ENCODE assay signal across 32 cellular contexts in the genomic region with DNA sequence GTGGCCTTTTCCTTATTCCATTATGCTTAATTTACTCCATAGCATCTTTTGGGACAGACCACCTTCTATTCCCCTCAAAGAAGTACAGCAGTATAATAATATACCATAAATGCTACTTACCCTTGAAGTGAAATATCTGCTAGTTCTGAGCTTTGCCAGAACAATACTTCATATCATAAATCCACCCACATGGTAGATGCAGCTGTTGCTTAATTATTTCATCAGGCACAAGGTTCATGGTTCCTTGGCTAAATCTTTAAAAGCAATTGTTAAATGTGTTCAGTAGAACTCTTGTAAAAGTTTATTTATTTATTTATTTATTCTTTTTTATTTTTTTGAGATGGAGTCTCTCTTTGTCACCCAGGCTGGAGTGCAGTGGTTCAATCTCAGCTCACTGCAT.
"Had no signal": no experiment of that assay in that cellular context is flagged by ENCODE, and none has a peak within 500 bp of the region (broad histone marks: within the 10 kb centered on the region; RNA-seq: fewer than 3 reads in every experiment).

No MANE protein-coding gene starts in this region.

- H3K4me3 Mint-ChIP-seq: activated CD4-positive, alpha-beta memory T cell treated with anti-CD3 and anti-CD28 coated beads, Interleukin-2, amount 10 ng/mL, durations not matched to agents 7 days and 5 days; activated CD4-positive, alpha-beta T cell treated with anti-CD3 and anti-CD28 coated beads for 36 hours; activated CD4-positive, alpha-beta T cell treated with anti-CD3 and anti-CD28 coated beads, Interleukin-2, amount 10 ng/mL, durations not matched to agents 7 days and 5 days; activated naive CD4-positive, alpha-beta T cell treated with anti-CD3 and anti-CD28 coated beads, Interleukin-2, amount 10 ng/mL, durations not matched to agents 7 days and 5 days; activated naive CD8-positive, alpha-beta T cell treated with anti-CD3 and anti-CD28 coated beads, Interleukin-2, amount 10 ng/mL, durations not matched to agents 7 days and 5 days; activated T-cell treated with anti-CD3 and anti-CD28 coated beads, Interleukin-2, amount 50 U/mL, for 24 hours; activated T-cell treated with anti-CD3 and anti-CD28 coated beads, Interleukin-2, amount 50 U/mL, for 72 hours; central memory CD8-positive, alpha-beta T cell; effector memory CD8-positive, alpha-beta T cell; T-helper 17 cell; T-helper 2 cell treated with Interferon-gamma antibody and Interleukin-4, amounts not matched to agents 5 μg/mL and 100 μg/mL, for 36 hours had no signal

- DNase-seq: activated CD4-positive, alpha-beta memory T cell treated with anti-CD3 and anti-CD28 coated beads, Interleukin-2, amount 10 ng/mL, durations not matched to agents 7 days and 5 days; activated CD4-positive, alpha-beta T cell treated with anti-CD3 and anti-CD28 coated beads for 36 hours; activated CD4-positive, alpha-beta T cell treated with anti-CD3 and anti-CD28 coated beads, Interleukin-2, amount 10 ng/mL, durations not matched to agents 7 days and 5 days; activated CD4-positive, alpha-beta T cell treated with anti-CD3 and anti-CD28 coated beads, Interleukin-2, amount 50 U/mL, for 4 hours; activated CD4-positive, CD25-positive, alpha-beta regulatory T cell; activated CD4-positive, CD25-positive, alpha-beta regulatory T cell treated with anti-CD3 and anti-CD28 coated beads, Interleukin-2, amount 50 U/mL, for 72 hours; activated CD8-positive, alpha-beta memory T cell treated with anti-CD3 and anti-CD28 coated beads, Interleukin-2, amount 50 U/mL, for 48 hours; activated gamma-delta T cell; activated naive CD4-positive, alpha-beta T cell; activated naive CD4-positive, alpha-beta T cell treated with anti-CD3 and anti-CD28 coated beads, Interleukin-2, amount 10 ng/mL, durations not matched to agents 7 days and 5 days; activated naive CD8-positive, alpha-beta T cell treated with anti-CD3 and anti-CD28 coated beads, Interleukin-2, amount 10 ng/mL, durations not matched to agents 7 days and 5 days; activated T-cell treated with anti-CD3 and anti-CD28 coated beads for 4 hours; activated T-cell treated with anti-CD3 and anti-CD28 coated beads, Interleukin-2, amount 50 U/mL, for 24 hours; activated T-cell treated with anti-CD3 and anti-CD28 coated beads, Interleukin-2, amount 50 U/mL, for 72 hours; amniotic stem cell; anterior cingulate cortex; brain microvascular endothelial cell; dermis blood vessel endothelial cell; effector CD4-positive, alpha-beta T cell; effector memory CD8-positive, alpha-beta T cell; erythroblast; esophagus squamous epithelium; foreskin melanocyte; heart right ventricle; T-helper 1 cell; T-helper 17 cell; T1000 had no signal

- H3K4me3 ChIP-seq: coronary artery, esophagus squamous epithelium, gastroesophageal sphincter, heart right ventricle had no signal

- H3K27me3 Mint-ChIP-seq: activated CD4-positive, alpha-beta memory T cell treated with anti-CD3 and anti-CD28 coated beads, Interleukin-2, amount 10 ng/mL, durations not matched to agents 7 days and 5 days; activated CD4-positive, alpha-beta T cell treated with anti-CD3 and anti-CD28 coated beads for 36 hours; activated CD4-positive, alpha-beta T cell treated with anti-CD3 and anti-CD28 coated beads, Interleukin-2, amount 10 ng/mL, durations not matched to agents 7 days and 5 days; activated naive CD4-positive, alpha-beta T cell treated with anti-CD3 and anti-CD28 coated beads, Interleukin-2, amount 10 ng/mL, durations not matched to agents 7 days and 5 days; central memory CD8-positive, alpha-beta T cell had no signal

- H3K27ac Mint-ChIP-seq: activated CD4-positive, alpha-beta memory T cell treated with anti-CD3 and anti-CD28 coated beads, Interleukin-2, amount 10 ng/mL, durations not matched to agents 7 days and 5 days; activated CD4-positive, alpha-beta T cell treated with anti-CD3 and anti-CD28 coated beads for 36 hours; activated CD4-positive, alpha-beta T cell treated with anti-CD3 and anti-CD28 coated beads, Interleukin-2, amount 10 ng/mL, durations not matched to agents 7 days and 5 days; activated naive CD4-positive, alpha-beta T cell treated with anti-CD3 and anti-CD28 coated beads, Interleukin-2, amount 10 ng/mL, durations not matched to agents 7 days and 5 days; activated naive CD4-positive, alpha-beta T cell treated with anti-CD3 and anti-CD28 coated beads, Interleukin-2, amount 50 U/mL, for 72 hours; activated naive CD8-positive, alpha-beta T cell treated with anti-CD3 and anti-CD28 coated beads, Interleukin-2, amount 10 ng/mL, durations not matched to agents 7 days and 5 days; activated T-cell treated with anti-CD3 and anti-CD28 coated beads, Interleukin-2, amount 50 U/mL, for 24 hours; activated T-cell treated with anti-CD3 and anti-CD28 coated beads, Interleukin-2, amount 50 U/mL, for 72 hours; effector memory CD8-positive, alpha-beta T cell; T-helper 17 cell; T-helper 2 cell treated with Interferon-gamma antibody and Interleukin-4, amounts not matched to agents 5 μg/mL and 100 μg/mL, for 36 hours had no signal

- H3K9me3 Mint-ChIP-seq: activated CD4-positive, alpha-beta memory T cell treated with anti-CD3 and anti-CD28 coated beads, Interleukin-2, amount 10 ng/mL, durations not matched to agents 7 days and 5 days; activated CD4-positive, alpha-beta T cell treated with anti-CD3 and anti-CD28 coated beads, Interleukin-2, amount 10 ng/mL, durations not matched to agents 7 days and 5 days; activated naive CD4-positive, alpha-beta T cell treated with anti-CD3 and anti-CD28 coated beads, Interleukin-2, amount 10 ng/mL, durations not matched to agents 7 days and 5 days; activated naive CD4-positive, alpha-beta T cell treated with anti-CD3 and anti-CD28 coated beads, Interleukin-2, amount 50 U/mL, for 72 hours; activated naive CD8-positive, alpha-beta T cell treated with anti-CD3 and anti-CD28 coated beads, Interleukin-2, amount 10 ng/mL, durations not matched to agents 7 days and 5 days; activated T-cell treated with anti-CD3 and anti-CD28 coated beads, Interleukin-2, amount 50 U/mL, for 24 hours; activated T-cell treated with anti-CD3 and anti-CD28 coated beads, Interleukin-2, amount 50 U/mL, for 72 hours; central memory CD8-positive, alpha-beta T cell; effector memory CD8-positive, alpha-beta T cell; T-helper 2 cell treated with Interferon-gamma antibody and Interleukin-4, amounts not matched to agents 5 μg/mL and 100 μg/mL, for 36 hours had no signal

- H3K4me1 Mint-ChIP-seq: activated CD4-positive, alpha-beta memory T cell treated with anti-CD3 and anti-CD28 coated beads, Interleukin-2, amount 10 ng/mL, durations not matched to agents 7 days and 5 days; activated CD4-positive, alpha-beta T cell treated with anti-CD3 and anti-CD28 coated beads for 36 hours; activated CD4-positive, alpha-beta T cell treated with anti-CD3 and anti-CD28 coated beads, Interleukin-2, amount 10 ng/mL, durations not matched to agents 7 days and 5 days; activated naive CD4-positive, alpha-beta T cell treated with anti-CD3 and anti-CD28 coated beads, Interleukin-2, amount 10 ng/mL, durations not matched to agents 7 days and 5 days; activated naive CD8-positive, alpha-beta T cell treated with anti-CD3 and anti-CD28 coated beads, Interleukin-2, amount 10 ng/mL, durations not matched to agents 7 days and 5 days; central memory CD8-positive, alpha-beta T cell; T-helper 17 cell had no signal

- H3K36me3 Mint-ChIP-seq: activated naive CD4-positive, alpha-beta T cell treated with anti-CD3 and anti-CD28 coated beads, Interleukin-2, amount 10 ng/mL, durations not matched to agents 7 days and 5 days; activated naive CD8-positive, alpha-beta T cell treated with anti-CD3 and anti-CD28 coated beads, Interleukin-2, amount 10 ng/mL, durations not matched to agents 7 days and 5 days had no signal
